ENCODE assay signal across 1 cellular context in genomic region chr19:38851622-38852230, GRCh38.
TF ChIP-seq lines count a peak whose summit lies in the region.

No MANE protein-coding gene starts in this region.

TF ChIP-seq in HepG2, 621 proteins besides CTCF, POLR2A, EP300 and RAD21 (continued from another document and continues in another):
- TF ChIP-seq, protein P1, sequence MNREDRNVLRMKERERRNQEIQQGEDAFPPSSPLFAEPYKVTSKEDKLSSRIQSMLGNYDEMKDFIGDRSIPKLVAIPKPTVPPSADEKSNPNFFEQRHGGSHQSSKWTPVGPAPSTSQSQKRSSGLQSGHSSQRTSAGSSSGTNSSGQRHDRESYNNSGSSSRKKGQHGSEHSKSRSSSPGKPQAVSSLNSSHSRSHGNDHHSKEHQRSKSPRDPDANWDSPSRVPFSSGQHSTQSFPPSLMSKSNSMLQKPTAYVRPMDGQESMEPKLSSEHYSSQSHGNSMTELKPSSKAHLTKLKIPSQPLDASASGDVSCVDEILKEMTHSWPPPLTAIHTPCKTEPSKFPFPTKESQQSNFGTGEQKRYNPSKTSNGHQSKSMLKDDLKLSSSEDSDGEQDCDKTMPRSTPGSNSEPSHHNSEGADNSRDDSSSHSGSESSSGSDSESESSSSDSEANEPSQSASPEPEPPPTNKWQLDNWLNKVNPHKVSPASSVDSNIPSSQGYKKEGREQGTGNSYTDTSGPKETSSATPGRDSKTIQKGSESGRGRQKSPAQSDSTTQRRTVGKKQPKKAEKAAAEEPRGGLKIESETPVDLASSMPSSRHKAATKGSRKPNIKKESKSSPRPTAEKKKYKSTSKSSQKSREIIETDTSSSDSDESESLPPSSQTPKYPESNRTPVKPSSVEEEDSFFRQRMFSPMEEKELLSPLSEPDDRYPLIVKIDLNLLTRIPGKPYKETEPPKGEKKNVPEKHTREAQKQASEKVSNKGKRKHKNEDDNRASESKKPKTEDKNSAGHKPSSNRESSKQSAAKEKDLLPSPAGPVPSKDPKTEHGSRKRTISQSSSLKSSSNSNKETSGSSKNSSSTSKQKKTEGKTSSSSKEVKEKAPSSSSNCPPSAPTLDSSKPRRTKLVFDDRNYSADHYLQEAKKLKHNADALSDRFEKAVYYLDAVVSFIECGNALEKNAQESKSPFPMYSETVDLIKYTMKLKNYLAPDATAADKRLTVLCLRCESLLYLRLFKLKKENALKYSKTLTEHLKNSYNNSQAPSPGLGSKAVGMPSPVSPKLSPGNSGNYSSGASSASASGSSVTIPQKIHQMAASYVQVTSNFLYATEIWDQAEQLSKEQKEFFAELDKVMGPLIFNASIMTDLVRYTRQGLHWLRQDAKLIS (CRISPR knock-in tag; IDR thresholded peaks at IDR 0.05), result no peak
- peak; percentile 65; the same call in 1 of the 2 replicates for TF ChIP-seq ZSCAN12 (CRISPR knock-in tag; IDR thresholded peaks at IDR 0.05)
- 0 out of 2 replicates have a peak, but pooled peaks have one; percentile 14 for TF ChIP-seq ZNF234 (CRISPR knock-in tag; conservative IDR thresholded peaks at IDR 0.05)
- TF ChIP-seq, protein P2, sequence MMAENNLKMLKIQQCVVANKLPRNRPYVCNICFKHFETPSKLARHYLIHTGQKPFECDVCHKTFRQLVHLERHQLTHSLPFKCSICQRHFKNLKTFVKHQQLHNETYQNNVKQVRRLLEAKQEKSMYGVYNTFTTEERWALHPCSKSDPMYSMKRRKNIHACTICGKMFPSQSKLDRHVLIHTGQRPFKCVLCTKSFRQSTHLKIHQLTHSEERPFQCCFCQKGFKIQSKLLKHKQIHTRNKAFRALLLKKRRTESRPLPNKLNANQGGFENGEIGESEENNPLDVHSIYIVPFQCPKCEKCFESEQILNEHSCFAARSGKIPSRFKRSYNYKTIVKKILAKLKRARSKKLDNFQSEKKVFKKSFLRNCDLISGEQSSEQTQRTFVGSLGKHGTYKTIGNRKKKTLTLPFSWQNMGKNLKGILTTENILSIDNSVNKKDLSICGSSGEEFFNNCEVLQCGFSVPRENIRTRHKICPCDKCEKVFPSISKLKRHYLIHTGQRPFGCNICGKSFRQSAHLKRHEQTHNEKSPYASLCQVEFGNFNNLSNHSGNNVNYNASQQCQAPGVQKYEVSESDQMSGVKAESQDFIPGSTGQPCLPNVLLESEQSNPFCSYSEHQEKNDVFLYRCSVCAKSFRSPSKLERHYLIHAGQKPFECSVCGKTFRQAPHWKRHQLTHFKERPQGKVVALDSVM (CRISPR knock-in tag; IDR thresholded peaks at IDR 0.05), result peak; percentile 99
- TF ChIP-seq U2AF2 (IDR thresholded peaks at IDR 0.05; ENCODE audit: low read depth, low read length), result no peak
- TF ChIP-seq ZNF34 (CRISPR knock-in tag; IDR thresholded peaks at IDR 0.05; ENCODE audit: borderline replicate concordance), result no peak
- TF ChIP-seq ZNF782 (CRISPR knock-in tag; IDR thresholded peaks at IDR 0.05; ENCODE audit: borderline replicate concordance), result no peak
- peak; percentile 55; the same call in 1 of the 2 replicates for TF ChIP-seq ZBTB38 (CRISPR knock-in tag; IDR thresholded peaks at IDR 0.05)
- peak; percentile 22; the same call in 1 of the 2 replicates for TF ChIP-seq ZC3H13 (CRISPR knock-in tag; IDR thresholded peaks at IDR 0.05)
- TF ChIP-seq ZNF274 (CRISPR knock-in tag; IDR thresholded peaks at IDR 0.05), result no peak
- TF ChIP-seq, protein P3, sequence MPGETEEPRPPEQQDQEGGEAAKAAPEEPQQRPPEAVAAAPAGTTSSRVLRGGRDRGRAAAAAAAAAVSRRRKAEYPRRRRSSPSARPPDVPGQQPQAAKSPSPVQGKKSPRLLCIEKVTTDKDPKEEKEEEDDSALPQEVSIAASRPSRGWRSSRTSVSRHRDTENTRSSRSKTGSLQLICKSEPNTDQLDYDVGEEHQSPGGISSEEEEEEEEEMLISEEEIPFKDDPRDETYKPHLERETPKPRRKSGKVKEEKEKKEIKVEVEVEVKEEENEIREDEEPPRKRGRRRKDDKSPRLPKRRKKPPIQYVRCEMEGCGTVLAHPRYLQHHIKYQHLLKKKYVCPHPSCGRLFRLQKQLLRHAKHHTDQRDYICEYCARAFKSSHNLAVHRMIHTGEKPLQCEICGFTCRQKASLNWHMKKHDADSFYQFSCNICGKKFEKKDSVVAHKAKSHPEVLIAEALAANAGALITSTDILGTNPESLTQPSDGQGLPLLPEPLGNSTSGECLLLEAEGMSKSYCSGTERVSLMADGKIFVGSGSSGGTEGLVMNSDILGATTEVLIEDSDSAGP (CRISPR knock-in tag; IDR thresholded peaks at IDR 0.05; ENCODE audit: borderline replicate concordance), result no peak
- TF ChIP-seq ZFP41 (CRISPR knock-in tag; IDR thresholded peaks at IDR 0.05; ENCODE audit: borderline replicate concordance), result no peak
- TF ChIP-seq ZNF44 (CRISPR knock-in tag; IDR thresholded peaks at IDR 0.05), result no peak
- TF ChIP-seq, protein P4, sequence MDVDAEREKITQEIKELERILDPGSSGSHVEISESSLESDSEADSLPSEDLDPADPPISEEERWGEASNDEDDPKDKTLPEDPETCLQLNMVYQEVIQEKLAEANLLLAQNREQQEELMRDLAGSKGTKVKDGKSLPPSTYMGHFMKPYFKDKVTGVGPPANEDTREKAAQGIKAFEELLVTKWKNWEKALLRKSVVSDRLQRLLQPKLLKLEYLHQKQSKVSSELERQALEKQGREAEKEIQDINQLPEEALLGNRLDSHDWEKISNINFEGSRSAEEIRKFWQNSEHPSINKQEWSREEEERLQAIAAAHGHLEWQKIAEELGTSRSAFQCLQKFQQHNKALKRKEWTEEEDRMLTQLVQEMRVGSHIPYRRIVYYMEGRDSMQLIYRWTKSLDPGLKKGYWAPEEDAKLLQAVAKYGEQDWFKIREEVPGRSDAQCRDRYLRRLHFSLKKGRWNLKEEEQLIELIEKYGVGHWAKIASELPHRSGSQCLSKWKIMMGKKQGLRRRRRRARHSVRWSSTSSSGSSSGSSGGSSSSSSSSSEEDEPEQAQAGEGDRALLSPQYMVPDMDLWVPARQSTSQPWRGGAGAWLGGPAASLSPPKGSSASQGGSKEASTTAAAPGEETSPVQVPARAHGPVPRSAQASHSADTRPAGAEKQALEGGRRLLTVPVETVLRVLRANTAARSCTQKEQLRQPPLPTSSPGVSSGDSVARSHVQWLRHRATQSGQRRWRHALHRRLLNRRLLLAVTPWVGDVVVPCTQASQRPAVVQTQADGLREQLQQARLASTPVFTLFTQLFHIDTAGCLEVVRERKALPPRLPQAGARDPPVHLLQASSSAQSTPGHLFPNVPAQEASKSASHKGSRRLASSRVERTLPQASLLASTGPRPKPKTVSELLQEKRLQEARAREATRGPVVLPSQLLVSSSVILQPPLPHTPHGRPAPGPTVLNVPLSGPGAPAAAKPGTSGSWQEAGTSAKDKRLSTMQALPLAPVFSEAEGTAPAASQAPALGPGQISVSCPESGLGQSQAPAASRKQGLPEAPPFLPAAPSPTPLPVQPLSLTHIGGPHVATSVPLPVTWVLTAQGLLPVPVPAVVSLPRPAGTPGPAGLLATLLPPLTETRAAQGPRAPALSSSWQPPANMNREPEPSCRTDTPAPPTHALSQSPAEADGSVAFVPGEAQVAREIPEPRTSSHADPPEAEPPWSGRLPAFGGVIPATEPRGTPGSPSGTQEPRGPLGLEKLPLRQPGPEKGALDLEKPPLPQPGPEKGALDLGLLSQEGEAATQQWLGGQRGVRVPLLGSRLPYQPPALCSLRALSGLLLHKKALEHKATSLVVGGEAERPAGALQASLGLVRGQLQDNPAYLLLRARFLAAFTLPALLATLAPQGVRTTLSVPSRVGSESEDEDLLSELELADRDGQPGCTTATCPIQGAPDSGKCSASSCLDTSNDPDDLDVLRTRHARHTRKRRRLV (CRISPR knock-in tag; IDR thresholded peaks at IDR 0.05), result no peak
- no peak for TF ChIP-seq BRCA1 (CRISPR knock-in tag; IDR thresholded peaks at IDR 0.05)
- 0 out of 2 replicates have a peak, but pooled peaks have one; percentile 43 for TF ChIP-seq IRX3 (CRISPR knock-in tag; IDR thresholded peaks at IDR 0.05; ENCODE audit: borderline replicate concordance, low read depth)
- TF ChIP-seq ZNF20 (CRISPR knock-in tag; IDR thresholded peaks at IDR 0.05), result no peak
- peak; percentile 68; the same call in 1 of the 2 replicates for TF ChIP-seq ARID5B (CRISPR knock-in tag; IDR thresholded peaks at IDR 0.05)
- TF ChIP-seq ZKSCAN1 (IDR thresholded peaks at IDR 0.05; ENCODE audit: low read length), result no peak
- TF ChIP-seq JARID2 (CRISPR knock-in tag; IDR thresholded peaks at IDR 0.05; ENCODE audit: insufficient replicate concordance), result no peak
- TF ChIP-seq ZNF841 (CRISPR knock-in tag; IDR thresholded peaks at IDR 0.05; ENCODE audit: borderline replicate concordance), result no peak
- no peak for TF ChIP-seq SIN3B (IDR thresholded peaks at IDR 0.05; ENCODE audit: low read length)
- peak; percentile 46 for TF ChIP-seq RBM39 (IDR thresholded peaks at IDR 0.05; ENCODE audit: low read depth, low read length, poor library complexity, severe bottlenecking)
- TF ChIP-seq ZNF652 (CRISPR knock-in tag; IDR thresholded peaks at IDR 0.05; ENCODE audit: borderline replicate concordance, low read depth), result no peak
- TF ChIP-seq, protein P5, sequence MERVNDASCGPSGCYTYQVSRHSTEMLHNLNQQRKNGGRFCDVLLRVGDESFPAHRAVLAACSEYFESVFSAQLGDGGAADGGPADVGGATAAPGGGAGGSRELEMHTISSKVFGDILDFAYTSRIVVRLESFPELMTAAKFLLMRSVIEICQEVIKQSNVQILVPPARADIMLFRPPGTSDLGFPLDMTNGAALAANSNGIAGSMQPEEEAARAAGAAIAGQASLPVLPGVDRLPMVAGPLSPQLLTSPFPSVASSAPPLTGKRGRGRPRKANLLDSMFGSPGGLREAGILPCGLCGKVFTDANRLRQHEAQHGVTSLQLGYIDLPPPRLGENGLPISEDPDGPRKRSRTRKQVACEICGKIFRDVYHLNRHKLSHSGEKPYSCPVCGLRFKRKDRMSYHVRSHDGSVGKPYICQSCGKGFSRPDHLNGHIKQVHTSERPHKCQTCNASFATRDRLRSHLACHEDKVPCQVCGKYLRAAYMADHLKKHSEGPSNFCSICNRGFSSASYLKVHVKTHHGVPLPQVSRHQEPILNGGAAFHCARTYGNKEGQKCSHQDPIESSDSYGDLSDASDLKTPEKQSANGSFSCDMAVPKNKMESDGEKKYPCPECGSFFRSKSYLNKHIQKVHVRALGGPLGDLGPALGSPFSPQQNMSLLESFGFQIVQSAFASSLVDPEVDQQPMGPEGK (CRISPR knock-in tag; IDR thresholded peaks at IDR 0.05), result peak; percentile 77
- TF ChIP-seq ZBTB8A (CRISPR knock-in tag; IDR thresholded peaks at IDR 0.05; ENCODE audit: borderline replicate concordance, low read depth), result no peak
- TF ChIP-seq, protein P6, sequence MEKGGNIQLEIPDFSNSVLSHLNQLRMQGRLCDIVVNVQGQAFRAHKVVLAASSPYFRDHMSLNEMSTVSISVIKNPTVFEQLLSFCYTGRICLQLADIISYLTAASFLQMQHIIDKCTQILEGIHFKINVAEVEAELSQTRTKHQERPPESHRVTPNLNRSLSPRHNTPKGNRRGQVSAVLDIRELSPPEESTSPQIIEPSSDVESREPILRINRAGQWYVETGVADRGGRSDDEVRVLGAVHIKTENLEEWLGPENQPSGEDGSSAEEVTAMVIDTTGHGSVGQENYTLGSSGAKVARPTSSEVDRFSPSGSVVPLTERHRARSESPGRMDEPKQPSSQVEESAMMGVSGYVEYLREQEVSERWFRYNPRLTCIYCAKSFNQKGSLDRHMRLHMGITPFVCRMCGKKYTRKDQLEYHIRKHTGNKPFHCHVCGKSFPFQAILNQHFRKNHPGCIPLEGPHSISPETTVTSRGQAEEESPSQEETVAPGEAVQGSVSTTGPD (CRISPR knock-in tag; IDR thresholded peaks at IDR 0.05), result no peak
- TF ChIP-seq, protein P7, sequence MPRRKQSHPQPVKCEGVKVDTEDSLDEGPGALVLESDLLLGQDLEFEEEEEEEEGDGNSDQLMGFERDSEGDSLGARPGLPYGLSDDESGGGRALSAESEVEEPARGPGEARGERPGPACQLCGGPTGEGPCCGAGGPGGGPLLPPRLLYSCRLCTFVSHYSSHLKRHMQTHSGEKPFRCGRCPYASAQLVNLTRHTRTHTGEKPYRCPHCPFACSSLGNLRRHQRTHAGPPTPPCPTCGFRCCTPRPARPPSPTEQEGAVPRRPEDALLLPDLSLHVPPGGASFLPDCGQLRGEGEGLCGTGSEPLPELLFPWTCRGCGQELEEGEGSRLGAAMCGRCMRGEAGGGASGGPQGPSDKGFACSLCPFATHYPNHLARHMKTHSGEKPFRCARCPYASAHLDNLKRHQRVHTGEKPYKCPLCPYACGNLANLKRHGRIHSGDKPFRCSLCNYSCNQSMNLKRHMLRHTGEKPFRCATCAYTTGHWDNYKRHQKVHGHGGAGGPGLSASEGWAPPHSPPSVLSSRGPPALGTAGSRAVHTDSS (CRISPR knock-in tag; conservative IDR thresholded peaks at IDR 0.05), result no peak
- TF ChIP-seq MED1 (CRISPR knock-in tag; IDR thresholded peaks at IDR 0.05), result peak; percentile 70
- TF ChIP-seq PLRG1 (conservative IDR thresholded peaks at IDR 0.05), result no peak
